In the genomic region with DNA sequence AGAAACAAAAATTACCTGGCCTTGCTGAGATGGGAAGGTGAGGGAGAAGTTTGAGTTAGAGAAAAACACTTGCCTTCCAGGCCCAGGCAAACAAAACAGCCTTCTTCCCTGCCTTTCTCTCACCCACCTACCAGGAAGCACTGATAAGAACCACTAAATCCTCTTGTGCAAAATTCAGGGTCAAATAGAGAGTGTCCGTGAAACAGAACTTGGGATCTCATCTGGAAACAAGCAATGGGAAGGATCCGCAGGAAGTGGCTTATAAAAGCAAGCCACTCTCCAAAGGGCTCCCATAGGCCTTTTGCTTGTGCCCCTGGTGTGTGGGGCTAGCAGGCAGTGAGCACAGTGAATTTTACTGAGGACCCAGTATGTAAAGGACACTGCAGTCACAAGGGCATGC, we compare ENCODE assay signal across 25 cellular contexts. TPM values are rescaled to one million over a fixed set of nuclear protein-coding genes. Genes with fewer than 3 reads are reported as not detected.
DNase-seq lines count a peak whose midpoint lies in the region; ATAC-seq, FAIRE-seq and TF ChIP-seq lines count a peak whose summit lies in the region.
"Had no signal": no experiment of that assay in that cellular context is flagged by ENCODE, and none has a peak within 500 bp of the region (broad histone marks: within the 10 kb centered on the region; RNA-seq: fewer than 3 reads in every experiment).

No MANE protein-coding gene starts in this region.

- FAIRE-seq in kidney (lab: Jason Lieb, UNC) (no peak), HTR-8/SVneo (lab: Jason Lieb, UNC) (no peak)
- FAIRE-seq: D721Med, GM18507 had no signal

- intact Hi-C loops in left ventricle myocardium inferior (cut with micrococcal nuclease), result no loop called here
- intact Hi-C loops in kidney (cut with DNase I), result no loop called here

- no peak for DNase-seq in left ventricle myocardium inferior
- no peak for DNase-seq in right atrium auricular region (ENCODE audit: low spot score)
- DNase-seq in kidney, result no peak
- no peak for DNase-seq in progenitor cell of endocrine pancreas (ENCODE audit: low spot score, unreplicated experiment)
- DNase-seq in T-helper 2 cell, result no peak
- DNase-seq in HTR-8/SVneo (ENCODE audit: insufficient read length, low spot score), result no peak
- DNase-seq: CD4-positive, CD25-positive, alpha-beta regulatory T cell; GOT3; HFFc6; KBM-7; MV-4-11; NCI-H1105; NCI-H1436 treated with DMSO at 0.1 percent for 48 hours; NCI-H187 treated with DMSO at 0.1 percent for 48 hours; NCI-H2171 treated with DMSO at 0.1 percent for 48 hours; NCI-H446; NCI-H524 treated with DMSO at 0.1 percent for 48 hours; NCI-H774; PC-3 had no signal

- H3K27me3 ChIP-seq in left ventricle myocardium inferior (ENCODE audit: low read depth), result no peaks in the 10 kb centered on the region
- no peaks in the 10 kb centered on the region for H3K27me3 ChIP-seq in right atrium auricular region
- H3K27me3 ChIP-seq: BLaER1 had no signal

- H3K36me3 ChIP-seq in left ventricle myocardium inferior (peaks cover 64% of the 10 kb centered on the region), right atrium auricular region (peaks cover 26% of the 10 kb centered on the region), kidney (ENCODE audit: control insufficient read depth in 1 of 2, insufficient read depth in 2 of 2, low read length in 2 of 2) (peaks cover 21% of the 10 kb centered on the region in 2 donors)
- H3K36me3 ChIP-seq: BLaER1 had no signal

- H3K27ac ChIP-seq in left ventricle myocardium inferior (replicated peaks) (peak overlapping the region; percentile 11), right atrium auricular region (no peak overlapping the region), kidney (ENCODE audit: low read depth in 2 of 2, low read length in 2 of 2) (peak overlapping the region; percentile 6 to 17)
- H3K27ac ChIP-seq: BLaER1 had no signal

- H3K9me3 ChIP-seq in left ventricle myocardium inferior (replicated peaks), result no peaks in the 10 kb centered on the region
- no peaks in the 10 kb centered on the region for H3K9me3 ChIP-seq in right atrium auricular region
- H3K9me3 ChIP-seq in kidney (ENCODE audit: control insufficient read depth in 1 of 2, low read length in 2 of 2), result no peaks in the 10 kb centered on the region
- H3K9me3 ChIP-seq: BLaER1, HAP-1 had no signal

- TF ChIP-seq CTCF in left ventricle myocardium inferior (IDR thresholded peaks at IDR 0.05; ENCODE audit: borderline replicate concordance) (no peak), right atrium auricular region (IDR thresholded peaks at IDR 0.05) (no peak), kidney (IDR thresholded peaks at IDR 0.05; ENCODE audit: borderline replicate concordance, extremely low read depth, insufficient read depth) (no peak), progenitor cell of endocrine pancreas (IDR thresholded peaks at IDR 0.05; ENCODE audit: unreplicated experiment) (no peak)

- no peak for ATAC-seq in GM19328 (IDR thresholded peaks at IDR 0.05; ENCODE audit: unreplicated experiment)
- ATAC-seq: PC-3 had no signal

- H3K27ac Mint-ChIP-seq in progenitor cell of endocrine pancreas, result peak overlapping the region; percentile 62
- H3K27ac Mint-ChIP-seq: CD4-positive, CD25-positive, alpha-beta regulatory T cell; HFFc6 had no signal

- H3K4me1 ChIP-seq in left ventricle myocardium inferior, result peaks cover 63% of the 10 kb centered on the region
- peaks cover 0 to 9% of the 10 kb centered on the region in 2 donors for H3K4me1 ChIP-seq in right atrium auricular region
- H3K4me1 ChIP-seq in kidney (ENCODE audit: control insufficient read depth in 1 of 2, insufficient read depth in 1 of 2, low read depth in 1 of 2, low read length in 2 of 2), result peaks cover 10 to 24% of the 10 kb centered on the region in 2 donors
- H3K4me1 ChIP-seq: BLaER1, HAP-1 had no signal

- peak overlapping the region; percentile 6 for H3K4me3 Mint-ChIP-seq in progenitor cell of endocrine pancreas (ENCODE audit: low read depth)
- H3K4me3 Mint-ChIP-seq: CD4-positive, CD25-positive, alpha-beta regulatory T cell; HFFc6 had no signal

- H3K27me3 Mint-ChIP-seq in progenitor cell of endocrine pancreas, result no peaks in the 10 kb centered on the region
- H3K27me3 Mint-ChIP-seq: CD4-positive, CD25-positive, alpha-beta regulatory T cell had no signal

- peak overlapping the region in 1 of 2 donors; percentile 5 for H3K9ac ChIP-seq in kidney (ENCODE audit: low read length in 2 of 2)
- H3K9ac ChIP-seq: BLaER1 had no signal

- no peaks in the 10 kb centered on the region for H3K9me3 Mint-ChIP-seq in progenitor cell of endocrine pancreas (ENCODE audit: low read depth)
- H3K9me3 Mint-ChIP-seq: HFFc6 had no signal

- H3K36me3 Mint-ChIP-seq in progenitor cell of endocrine pancreas (ENCODE audit: insufficient read depth), result peaks cover 31% of the 10 kb centered on the region
- H3K36me3 Mint-ChIP-seq: CD4-positive, CD25-positive, alpha-beta regulatory T cell had no signal

- no peak overlapping the region for H3K4me3 ChIP-seq in left ventricle myocardium inferior
- H3K4me3 ChIP-seq in right atrium auricular region, result no peak overlapping the region
- no peak overlapping the region for H3K4me3 ChIP-seq in kidney (ENCODE audit: low read length in 2 of 2)
- H3K4me3 ChIP-seq: BLaER1, HAP-1 had no signal

- peaks cover 22% of the 10 kb centered on the region for H3K4me1 Mint-ChIP-seq in progenitor cell of endocrine pancreas (ENCODE audit: low read depth)
- H3K4me1 Mint-ChIP-seq: CD4-positive, CD25-positive, alpha-beta regulatory T cell had no signal

RNA-seq across cellular contexts. Expression of a gene that starts 11.0 kb away (rescaled TPM):
- total RNA-seq in left ventricle myocardium inferior (14.7 TPM), right atrium auricular region (10 to 100 TPM; 20.2 to 21.0 TPM), kidney (117 TPM), progenitor cell of endocrine pancreas (53.8 and 54.2 TPM in 2 replicates)
- 25.0 TPM for polyA plus RNA-seq in kidney (ENCODE audit: insufficient read depth, low read depth, low replicate concordance)
- total RNA-seq: G401 had no signal
- polyA plus RNA-seq: CD4-positive, CD25-positive, alpha-beta regulatory T cell had no signal

Comparison
In these comparisons a context has a peak if more than half of its experiments do, and no peak if none do; other contexts are left out.
1. H3K27ac ChIP-seq: peak in left ventricle myocardium inferior (single experiment) and kidney (2 of 2); none in right atrium auricular region (0 of 2).